ENCODE assay signal across 8 cellular contexts in genomic region chr9:95005276-95006141, GRCh38.
DNase-seq lines count a peak whose midpoint lies in the region; ATAC-seq and TF ChIP-seq lines count a peak whose summit lies in the region.

No MANE protein-coding gene starts in this region.

- H3K9ac ChIP-seq in muscle layer of colon (ENCODE audit: low read length) = peak overlapping the region; percentile 83

- no peaks in the 10 kb centered on the region for H3K27me3 ChIP-seq in muscle layer of colon (ENCODE audit: control insufficient read depth in 1 of 2, insufficient read depth in 2 of 2, low read length in 2 of 2)

- H3K9me3 ChIP-seq in muscle layer of colon (ENCODE audit: low read length) = no peaks in the 10 kb centered on the region

- DNase-seq in NCI-H748 (lab: John Stamatoyannopoulos, UW; ENCODE audit: unreplicated experiment) (peak; percentile 57), NCI-H748 treated with DMSO at 0.1 percent for 48 hours (lab: John Stamatoyannopoulos, UW) (no peak), NCI-H1092 (lab: John Stamatoyannopoulos, UW) (peak; percentile 24), choroid plexus epithelial cell (ENCODE audit: low read depth) (no peak), GM19240 (ENCODE audit: insufficient read length, low spot score) (no peak)
- no peak for DNase-seq in activated CD4-positive, CD25-positive, alpha-beta regulatory T cell (lab: John Stamatoyannopoulos, UW)

- peak overlapping the region; percentile 80 for H3K4me3 ChIP-seq in choroid plexus epithelial cell (ENCODE audit: low read depth, low read length)
- peak overlapping the region; percentile 66 to 70 for H3K4me3 ChIP-seq in muscle layer of colon (ENCODE audit: low read depth in 1 of 2, low read length in 2 of 2)

- peaks cover 9% of the 10 kb centered on the region for H3K4me1 ChIP-seq in muscle layer of colon (ENCODE audit: insufficient read depth, low read length)

- H3K36me3 ChIP-seq in muscle layer of colon (ENCODE audit: insufficient read depth, low read length) = peaks cover 5% of the 10 kb centered on the region

- ATAC-seq in GM19328 (IDR thresholded peaks at IDR 0.05; ENCODE audit: unreplicated experiment) = no peak

- H3K27ac ChIP-seq in muscle layer of colon (ENCODE audit: low read depth, low read length) = peak overlapping the region; percentile 94

- no peak for TF ChIP-seq CTCF in choroid plexus epithelial cell (conservative IDR thresholded peaks at IDR 0.05; ENCODE audit: low read depth, low read length)

Comparison
In these comparisons a context has a peak if more than half of its experiments do, and no peak if none do; other contexts are left out.
1. DNase-seq: peak in NCI-H748 (single experiment) and NCI-H1092 (single experiment); none in NCI-H748 treated with DMSO at 0.1 percent for 48 hours (single experiment), choroid plexus epithelial cell (single experiment), activated CD4-positive, CD25-positive, alpha-beta regulatory T cell (0 of 4) and GM19240 (single experiment).